Comparison of ENCODE assay signal across 8 cellular contexts in the genomic region with DNA sequence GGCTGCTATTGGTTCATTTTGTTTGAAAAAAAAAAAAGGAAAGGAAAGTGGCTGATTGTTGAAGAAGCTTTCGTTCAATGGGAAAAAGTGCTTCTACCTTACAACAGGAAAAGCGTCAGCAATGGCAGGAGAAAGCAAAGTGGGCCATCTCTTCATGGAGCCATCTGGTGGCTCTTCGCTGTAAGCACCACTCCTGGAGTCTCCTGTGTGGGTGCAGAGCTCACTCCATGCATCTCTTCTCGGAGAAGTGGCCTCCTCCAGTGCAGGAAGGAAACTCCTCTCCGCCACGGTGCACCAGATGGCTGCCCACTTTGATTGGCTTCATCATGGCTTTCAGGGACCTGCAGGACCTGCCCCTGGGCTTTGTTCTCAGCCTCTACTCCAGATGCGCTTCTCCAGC.
DNase-seq lines count a peak whose midpoint lies in the region; ATAC-seq and TF ChIP-seq lines count a peak whose summit lies in the region.

No MANE protein-coding gene starts in this region.

- H3K4me3 Mint-ChIP-seq in chondrocyte (ENCODE audit: unreplicated experiment): no peak overlapping the region

- TF ChIP-seq CTCF in chondrocyte (IDR thresholded peaks at IDR 0.05): peak; percentile 71

- DNase-seq in COR-L47 (lab: John Stamatoyannopoulos, UW) (peak; percentile 37), NCI-H226 (peak; percentile 19), chondrocyte (ENCODE audit: low spot score) (no peak), medulla oblongata (ENCODE audit: extremely low spot score) (peak; percentile 26)
- no peak for DNase-seq in activated naive CD4-positive, alpha-beta T cell (lab: John Stamatoyannopoulos, UW)

- peaks cover 6% of the 10 kb centered on the region for H3K9me3 Mint-ChIP-seq in chondrocyte (ENCODE audit: low read depth)

- peaks cover 8% of the 10 kb centered on the region for H3K4me1 Mint-ChIP-seq in chondrocyte (ENCODE audit: low read depth)

- no peak overlapping the region for H3K27ac Mint-ChIP-seq in chondrocyte (ENCODE audit: unreplicated experiment)

- H3K36me3 Mint-ChIP-seq in chondrocyte (ENCODE audit: low read depth): no peaks in the 10 kb centered on the region

- peak; percentile 33 for ATAC-seq in GM21360 (IDR thresholded peaks at IDR 0.05; ENCODE audit: unreplicated experiment)
- no peak for ATAC-seq in HG02973 (IDR thresholded peaks at IDR 0.05; ENCODE audit: unreplicated experiment)
- ATAC-seq in GM18520 (IDR thresholded peaks at IDR 0.05; ENCODE audit: unreplicated experiment): no peak

- H3K27me3 Mint-ChIP-seq in chondrocyte (ENCODE audit: low read depth): no peaks in the 10 kb centered on the region

Comparison
In these comparisons a context has a peak if more than half of its experiments do, and no peak if none do; other contexts are left out.
1. DNase-seq: peak in COR-L47 (single experiment), NCI-H226 (single experiment) and medulla oblongata (single experiment); none in chondrocyte (single experiment) and activated naive CD4-positive, alpha-beta T cell (0 of 4).